In genomic region chr14:73884438-73885190, GRCh38 we compare ENCODE assay signal across 13 cellular contexts. TPM values are rescaled to one million over a fixed set of nuclear protein-coding genes. Genes with fewer than 3 reads are reported as not detected.
DNase-seq lines count a peak whose midpoint lies in the region; TF ChIP-seq lines count a peak whose summit lies in the region.
"Had no signal": no experiment of that assay in that cellular context is flagged by ENCODE, and none has a peak within 500 bp of the region (broad histone marks: within the 10 kb centered on the region; RNA-seq: fewer than 3 reads in every experiment).

No MANE protein-coding gene starts in this region.

- dilution Hi-C loops in mammary epithelial cell (cut with HindIII; ENCODE audit: low sequenced_read_pairs), result loop anchor here (5.0 kb wide), 2 partner anchors 32 to 102 kb away; partner anchors contain the start of gene PTGR2

- H3K79me2 ChIP-seq in mammary epithelial cell (ENCODE audit: insufficient read depth, low read length) (peaks cover 38% of the 10 kb centered on the region), SU-DHL-6 (ENCODE audit: insufficient read depth, low read length) (peaks cover 42% of the 10 kb centered on the region)

- H3K4me3 Mint-ChIP-seq in MCF 10A (ENCODE audit: unreplicated experiment), result peak overlapping the region; percentile 11

- H3K4me1 ChIP-seq in mammary epithelial cell (ENCODE audit: insufficient read depth, low read length) (peaks cover 16% of the 10 kb centered on the region), tibial artery (peaks cover 0 to 33% (median 23%) of the 10 kb centered on the region in 4 donors), SJCRH30 (no peaks in the 10 kb centered on the region)

- in situ Hi-C loops in mammary epithelial cell (cut with MboI; ENCODE audit: low sequenced_read_pairs in 2 of 2), result no loop called here

- no peak overlapping the region for H3K4me3 ChIP-seq in mammary epithelial cell (replicated peaks in 1 of 3; ENCODE audit: insufficient read depth in 1 of 3, low read depth in 2 of 3, low read length in 3 of 3)
- H3K4me3 ChIP-seq in SU-DHL-6 (ENCODE audit: insufficient read depth, low read length, poor library complexity, severe bottlenecking), result no peak overlapping the region
- no peak overlapping the region for H3K4me3 ChIP-seq in fibroblast of villous mesenchyme (ENCODE audit: low read depth, low read length)
- H3K4me3 ChIP-seq in tibial artery, result no peak overlapping the region
- no peak overlapping the region for H3K4me3 ChIP-seq in SJCRH30

- no peak for TF ChIP-seq CTCF in MCF 10A (IDR thresholded peaks at IDR 0.05; ENCODE audit: unreplicated experiment)
- TF ChIP-seq CTCF in mammary epithelial cell (conservative IDR thresholded peaks at IDR 0.05 in 1 of 2, IDR thresholded peaks at IDR 0.05 in 1 of 2; ENCODE audit: extremely low read depth in 1 of 2, insufficient read depth in 1 of 2, low read depth in 1 of 2, low read length in 2 of 2), result no peak
- no peak for TF ChIP-seq CTCF in SU-DHL-6 (IDR thresholded peaks at IDR 0.05; ENCODE audit: insufficient read depth, low read length, poor library complexity, severe bottlenecking)
- TF ChIP-seq CTCF in fibroblast of villous mesenchyme (IDR thresholded peaks at IDR 0.05; ENCODE audit: insufficient read depth, low read depth, low read length), result no peak
- no peak for TF ChIP-seq CTCF in tibial artery (IDR thresholded peaks at IDR 0.05)

- H3K36me3 ChIP-seq in mammary epithelial cell (ENCODE audit: insufficient read depth, low read length), result no peaks in the 10 kb centered on the region
- no peaks in the 10 kb centered on the region for H3K36me3 ChIP-seq in SU-DHL-6 (ENCODE audit: low read length)
- H3K36me3 ChIP-seq in tibial artery, result no peaks in the 10 kb centered on the region
- H3K36me3 ChIP-seq in SJCRH30, result 0 out of 2 replicates have a peak, but pooled peaks cover 2% of the 10 kb centered on the region
- H3K36me3 ChIP-seq: Peyer's patch had no signal

- peaks cover 23% of the 10 kb centered on the region for H3F3A ChIP-seq in SU-DHL-6 (ENCODE audit: insufficient read depth)

- CTCF ChIA-PET in MCF 10A (lab: Yijun Ruan, JAX) (interaction anchor here (0.6 to 0.7 kb wide), 2 partner anchors 11 to 23 kb away, joined by 3 read pairs; no protein-coding TSS in a partner anchor), mammary epithelial cell (lab: Charles Lee; ENCODE audit: low non-redundant PET) (no interaction called here)

- H3K9me3 Mint-ChIP-seq in MCF 10A (ENCODE audit: unreplicated experiment), result no peaks in the 10 kb centered on the region

- peaks cover 21% of the 10 kb centered on the region for H3K36me3 Mint-ChIP-seq in MCF 10A (ENCODE audit: insufficient read depth, unreplicated experiment)

- H4K20me1 ChIP-seq in mammary epithelial cell (ENCODE audit: insufficient read depth, low read length) (no peaks in the 10 kb centered on the region), SU-DHL-6 (ENCODE audit: low read depth, low read length) (peaks cover 6% of the 10 kb centered on the region; the same call in 1 of the 2 replicates)

- 90% methylated on average over 8 of the region's 8 CpGs for WGBS in mammary epithelial cell (ENCODE audit: low coverage, missing lambda C conversion rate)

- H3K9ac ChIP-seq in mammary epithelial cell (ENCODE audit: insufficient read depth, low read length) (no peak overlapping the region), SU-DHL-6 (ENCODE audit: low read length) (no peak overlapping the region)

- BruUV-seq in MCF 10A (replicated peaks; lab: Mats Ljungman, UMichigan), result no TSS peak
- no TSS peak for BruUV-seq in mammary epithelial cell (replicated peaks; lab: Mats Ljungman, UMichigan)

- no peaks in the 10 kb centered on the region for H3K27me3 Mint-ChIP-seq in MCF 10A (ENCODE audit: insufficient read depth, unreplicated experiment)

- POLR2A ChIA-PET in MCF 10A (lab: Yijun Ruan, JAX), result interaction anchor here (0.6 to 4.2 kb wide), 4 partner anchors 20 to 134 kb away, joined by 3 to 24 read pairs (median 9); partner anchors contain the start of genes BBOF1, ENTPD5 and PTGR2

- H2AFZ ChIP-seq in mammary epithelial cell (ENCODE audit: low read depth, low read length), result no peak overlapping the region
- no peak overlapping the region for H2AFZ ChIP-seq in SU-DHL-6 (ENCODE audit: low read depth, low read length, severe bottlenecking)

- no peaks in the 10 kb centered on the region for H3K9me2 ChIP-seq in SU-DHL-6 (replicated peaks; ENCODE audit: insufficient read depth, low read length)

- H3K4me2 ChIP-seq in mammary epithelial cell (ENCODE audit: insufficient read depth, low read depth, low read length) (no peak overlapping the region), SU-DHL-6 (ENCODE audit: low read depth, low read length, poor library complexity, severe bottlenecking) (peak overlapping the region; percentile 20)

- intact Hi-C loops in MCF 10A (cut with micrococcal nuclease) (loop anchor here (5.0 kb wide), 2 partner anchors 142 to 162 kb away; no protein-coding TSS in a partner anchor), mammary epithelial cell (cut with micrococcal nuclease) (loop anchor here (5.0 to 10.0 kb wide), 3 partner anchors 127 to 157 kb away; no protein-coding TSS in a partner anchor), tibial artery (cut with DNase I; ENCODE audit: low total_unique reads) (loop anchor here (5.0 kb wide), 1 partner anchor 167 kb away; no protein-coding TSS in a partner anchor)

- no peaks in the 10 kb centered on the region for H3K9me3 ChIP-seq in mammary epithelial cell (replicated peaks; ENCODE audit: insufficient read depth, low read length)
- H3K9me3 ChIP-seq in SU-DHL-6 (ENCODE audit: insufficient read depth, low read length), result no peaks in the 10 kb centered on the region
- H3K9me3 ChIP-seq in tibial artery, result no peaks in the 10 kb centered on the region
- H3K9me3 ChIP-seq in SJCRH30 (replicated peaks), result no peaks in the 10 kb centered on the region
- H3K9me3 ChIP-seq: Peyer's patch, right atrium auricular region had no signal

- H3K4me1 Mint-ChIP-seq in MCF 10A (ENCODE audit: insufficient read depth, unreplicated experiment), result peaks cover 25% of the 10 kb centered on the region

- H3K27ac ChIP-seq in mammary epithelial cell (ENCODE audit: insufficient read depth, low read depth, low read length) (no peak overlapping the region), SU-DHL-6 (ENCODE audit: low read depth, low read length) (no peak overlapping the region), tibial artery (peak overlapping the region; percentile 24 to 93), SJCRH30 (no peak overlapping the region)
- H3K27ac ChIP-seq: Peyer's patch had no signal

- H3K27me3 ChIP-seq in mammary epithelial cell (ENCODE audit: insufficient read depth, low read length) (no peaks in the 10 kb centered on the region), SU-DHL-6 (ENCODE audit: low read length) (no peaks in the 10 kb centered on the region), tibial artery (no peaks in the 10 kb centered on the region), SJCRH30 (no peaks in the 10 kb centered on the region)
- H3K27me3 ChIP-seq: Peyer's patch, right atrium auricular region had no signal

- DNase-seq in MCF 10A (ENCODE audit: unreplicated experiment), result no peak
- no peak for DNase-seq in mammary epithelial cell
- peak; percentile 44 for DNase-seq in fibroblast of villous mesenchyme (ENCODE audit: low read depth)
- no peak for DNase-seq in tibial artery
- no peak for DNase-seq in SJCRH30
- DNase-seq in hypothalamus (lab: John Stamatoyannopoulos, UW), result no peak
- no peak for DNase-seq in dermis blood vessel endothelial cell
- DNase-seq: activated CD4-positive, alpha-beta T cell treated with anti-CD3 and anti-CD28 coated beads for 1 hour; IMR-90; NCI-H2029 treated with DMSO at 0.1 percent for 48 hours; Peyer's patch had no signal

- H3K27ac Mint-ChIP-seq in MCF 10A (ENCODE audit: low read depth, unreplicated experiment), result peak overlapping the region; percentile 61

RNA-seq across cellular contexts. Expression of gene ZNF410, which starts 2.0 kb away (rescaled TPM):
- 74.0 and 76.0 TPM in 2 replicates for total RNA-seq in MCF 10A (2022)
- 10 to 100 TPM; 58.3 to 93.9 TPM for total RNA-seq in mammary epithelial cell
- polyA plus RNA-seq in mammary epithelial cell, result 34.9 TPM
- 76.9 TPM for polyA minus RNA-seq in mammary epithelial cell
- 80.5 and 102 TPM in 2 replicates for total RNA-seq in fibroblast of villous mesenchyme
- total RNA-seq in SJCRH30 (2014; rRNA removed; shearing (Covaris generic)), result 52.3 and 58.0 TPM in 2 replicates
- total RNA-seq in dermis blood vessel endothelial cell, result 60.1 and 71.6 TPM in 2 replicates

RNA-seq across cellular contexts. Expression of gene PTGR2, which starts 33.0 kb away (rescaled TPM):
- total RNA-seq in MCF 10A (2022) (9.2 and 13.1 TPM in 2 replicates), mammary epithelial cell (1 to 10 TPM; 8.2 to 9.5 TPM), fibroblast of villous mesenchyme (4.8 and 5.6 TPM in 2 replicates), dermis blood vessel endothelial cell (2.0 and 2.2 TPM in 2 replicates)
- 2.8 TPM for polyA plus RNA-seq in mammary epithelial cell
- polyA minus RNA-seq in mammary epithelial cell, result 5.8 TPM
- total RNA-seq in SJCRH30 (2014; rRNA removed; shearing (Covaris generic)), result 3.8 and 5.4 TPM in 2 replicates

Comparison
In these comparisons a context has a peak if more than half of its experiments do, and no peak if none do; other contexts are left out.
1. H3K27ac ChIP-seq: peak in tibial artery (2 of 2); none in mammary epithelial cell (single experiment), SU-DHL-6 (single experiment) and SJCRH30 (single experiment).